Comparison of ENCODE assay signal across 9 cellular contexts in the genomic region with DNA sequence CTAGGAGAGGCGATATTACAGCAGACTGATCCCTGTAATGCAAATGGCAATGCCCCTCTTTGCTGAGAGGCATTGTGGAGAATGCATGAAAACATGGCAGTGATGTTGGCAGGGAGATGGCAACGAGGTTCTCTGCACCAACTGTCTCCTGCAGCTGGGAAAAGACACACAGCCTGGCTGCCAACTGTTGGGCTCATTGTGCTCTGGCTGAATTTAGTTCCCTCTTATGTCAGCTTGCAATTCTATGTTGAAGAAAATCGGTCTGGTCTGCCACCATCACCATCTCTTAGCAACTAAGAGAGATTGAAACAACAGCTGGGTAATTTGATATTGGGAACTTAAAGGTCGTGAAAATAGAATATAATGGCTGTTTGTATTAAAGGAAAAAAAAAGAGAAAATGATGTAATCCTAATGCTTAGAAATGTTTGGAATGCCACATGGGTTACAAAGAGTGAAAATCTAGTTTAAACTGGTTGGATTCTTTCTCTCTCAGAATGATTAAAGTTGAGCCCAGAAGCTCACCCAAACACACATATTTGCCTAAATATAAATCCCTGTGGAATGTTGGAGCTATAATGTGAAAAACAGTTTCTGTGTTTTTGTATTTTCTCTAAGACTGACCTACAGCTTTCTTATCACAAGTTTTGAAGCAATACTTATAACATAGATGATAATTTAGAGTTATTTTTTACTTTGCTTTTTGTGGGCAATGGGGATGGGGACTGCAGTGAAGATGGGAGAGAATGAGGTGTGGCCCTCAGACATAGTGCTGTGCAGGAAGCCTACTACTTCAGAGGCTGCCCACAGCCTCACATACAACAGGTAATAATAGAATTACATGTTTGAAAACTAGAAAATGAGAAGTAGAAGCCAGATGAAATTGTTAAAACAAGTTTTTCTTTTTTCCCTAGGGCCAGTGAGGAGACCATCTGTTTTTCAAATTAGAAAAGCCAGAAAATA.
DNase-seq lines count a peak whose midpoint lies in the region; ATAC-seq, FAIRE-seq and TF ChIP-seq lines count a peak whose summit lies in the region.
"Had no signal": no experiment of that assay in that cellular context is flagged by ENCODE, and none has a peak within 500 bp of the region (broad histone marks: within the 10 kb centered on the region; RNA-seq: fewer than 3 reads in every experiment).

No MANE protein-coding gene starts in this region.

- H3K27me3 Mint-ChIP-seq in activated CD4-positive, alpha-beta memory T cell treated with anti-CD3 and anti-CD28 coated beads for 36 hours = no peaks in the 10 kb centered on the region

- H3K36me3 ChIP-seq in endothelial cell of umbilical vein (ENCODE audit: control insufficient read depth in 2 of 2, extremely low read depth in 1 of 2, insufficient read depth in 2 of 2, low read length in 2 of 2) (no peaks in the 10 kb centered on the region), neuron (ENCODE audit: insufficient read depth, low read length) (no peaks in the 10 kb centered on the region)

- no peaks in the 10 kb centered on the region for H3K79me2 ChIP-seq in endothelial cell of umbilical vein (ENCODE audit: control insufficient read depth, insufficient read depth, low read length)

- DNase-seq in COLO668 (lab: John Stamatoyannopoulos, UW; ENCODE audit: unreplicated experiment) (peak; percentile 18), NCI-H2196 (lab: John Stamatoyannopoulos, UW; ENCODE audit: unreplicated experiment) (peak; percentile 60), endothelial cell of umbilical vein (ENCODE audit: low read depth, low spot score) (peak; percentile 52)
- no peak for DNase-seq in activated CD4-positive, alpha-beta memory T cell treated with anti-CD3 and anti-CD28 coated beads for 36 hours
- no peak for DNase-seq in stimulated activated CD4-positive, alpha-beta T cell treated with anti-CD3 and anti-CD28 coated beads, Interleukin-2, amount 100 ng/mL, for 48 hours
- DNase-seq: activated naive CD4-positive, alpha-beta T cell treated with anti-CD3 and anti-CD28 coated beads for 36 hours had no signal

- intact Hi-C loops in endothelial cell of umbilical vein (cut with micrococcal nuclease) = loop anchor here (5.0 kb wide), 1 partner anchor 270 kb away; the partner anchor contains the start of genes RNU6-7 and RNU6-8
- intact Hi-C loops in activated CD4-positive, alpha-beta memory T cell treated with anti-CD3 and anti-CD28 coated beads for 36 hours (cut with micrococcal nuclease) = no loop called here

- dilution Hi-C loops in endothelial cell of umbilical vein (cut with MboI; ENCODE audit: extremely low pct_ligation_motif_present, low sequenced_read_pairs) = no loop called here

- H3K4me1 ChIP-seq in endothelial cell of umbilical vein (ENCODE audit: control insufficient read depth, extremely low read depth, insufficient read depth, low read length) = peaks cover 3% of the 10 kb centered on the region
- H3K4me1 ChIP-seq in neuron (ENCODE audit: insufficient read depth, low read length) = peaks cover 28% of the 10 kb centered on the region

- H3K4me3 ChIP-seq in endothelial cell of umbilical vein (replicated peaks in 1 of 3; ENCODE audit: insufficient read depth in 1 of 3, low read depth in 1 of 3, low read length in 3 of 3) = no peak overlapping the region
- no peak overlapping the region for H3K4me3 ChIP-seq in neuron (ENCODE audit: low read length)

- no peaks in the 10 kb centered on the region for H3K9me1 ChIP-seq in endothelial cell of umbilical vein (replicated peaks; ENCODE audit: control insufficient read depth, extremely low read depth, insufficient read depth, low read length)

- CTCF ChIA-PET in endothelial cell of umbilical vein (lab: Charles Lee) = interaction anchor here (0.6 to 5.9 kb wide), 8 partner anchors 37 to 963 kb away, joined by 3 to 152 read pairs (median 5); no protein-coding TSS in a partner anchor
- CTCF ChIA-PET in activated CD4-positive, alpha-beta memory T cell treated with anti-CD3 and anti-CD28 coated beads for 36 hours (lab: Charles Lee) = no interaction called here

- H3K27ac ChIP-seq in endothelial cell of umbilical vein (ENCODE audit: insufficient read depth, low read depth, low read length) = no peak overlapping the region

- H4K20me1 ChIP-seq in endothelial cell of umbilical vein (replicated peaks; ENCODE audit: control insufficient read depth, extremely low read depth, insufficient read depth, low read length) = no peaks in the 10 kb centered on the region

- no peaks in the 10 kb centered on the region for H3K9me3 Mint-ChIP-seq in activated CD4-positive, alpha-beta memory T cell treated with anti-CD3 and anti-CD28 coated beads for 36 hours
- H3K9me3 Mint-ChIP-seq: activated naive CD4-positive, alpha-beta T cell treated with anti-CD3 and anti-CD28 coated beads for 36 hours had no signal

- TF ChIP-seq CTCF in endothelial cell of umbilical vein (IDR thresholded peaks at IDR 0.05; ENCODE audit: extremely low read depth in 1 of 2, insufficient read depth in 1 of 2, low read depth in 1 of 2, low read length in 2 of 2) = no peak

- no peak overlapping the region for H2AFZ ChIP-seq in endothelial cell of umbilical vein (ENCODE audit: low read depth, low read length)
- H2AFZ ChIP-seq in neuron (ENCODE audit: low read depth, low read length) = peak overlapping the region; percentile 37

- no peak overlapping the region for H3K9ac ChIP-seq in endothelial cell of umbilical vein (replicated peaks; ENCODE audit: extremely low read depth, insufficient read depth, low read length)

- no peak for ATAC-seq in GM18868 (IDR thresholded peaks at IDR 0.05; ENCODE audit: unreplicated experiment)
- ATAC-seq in HG02840 (IDR thresholded peaks at IDR 0.05; ENCODE audit: low FRiP score, unreplicated experiment) = no peak

- FAIRE-seq in endothelial cell of umbilical vein (lab: Jason Lieb, UNC) = no peak

- no peak overlapping the region for H3K27ac Mint-ChIP-seq in activated CD4-positive, alpha-beta memory T cell treated with anti-CD3 and anti-CD28 coated beads for 36 hours
- H3K27ac Mint-ChIP-seq: activated naive CD4-positive, alpha-beta T cell treated with anti-CD3 and anti-CD28 coated beads for 36 hours had no signal

- TF ChIP-seq POLR2A in endothelial cell of umbilical vein (IDR thresholded peaks at IDR 0.05; ENCODE audit: low read depth, low read length) = no peak

- H3K9me3 ChIP-seq in endothelial cell of umbilical vein (replicated peaks; ENCODE audit: control insufficient read depth, insufficient read depth, low read length) (no peaks in the 10 kb centered on the region), neuron (ENCODE audit: low read length) (no peaks in the 10 kb centered on the region)

- no peaks in the 10 kb centered on the region for H3K27me3 ChIP-seq in endothelial cell of umbilical vein (ENCODE audit: control insufficient read depth in 2 of 2, insufficient read depth in 2 of 2, low read length in 2 of 2)
- no peaks in the 10 kb centered on the region for H3K27me3 ChIP-seq in neuron (ENCODE audit: insufficient read depth, low read length)

- H3K36me3 Mint-ChIP-seq in activated CD4-positive, alpha-beta memory T cell treated with anti-CD3 and anti-CD28 coated beads for 36 hours = no peaks in the 10 kb centered on the region

- no peak overlapping the region for H3K4me3 Mint-ChIP-seq in activated CD4-positive, alpha-beta memory T cell treated with anti-CD3 and anti-CD28 coated beads for 36 hours
- H3K4me3 Mint-ChIP-seq: activated naive CD4-positive, alpha-beta T cell treated with anti-CD3 and anti-CD28 coated beads for 36 hours had no signal

- no peaks in the 10 kb centered on the region for H3K4me1 Mint-ChIP-seq in activated CD4-positive, alpha-beta memory T cell treated with anti-CD3 and anti-CD28 coated beads for 36 hours (ENCODE audit: low read depth)

- H3K4me2 ChIP-seq in endothelial cell of umbilical vein (ENCODE audit: insufficient read depth, low read length) = no peak overlapping the region

- BruUV-seq in endothelial cell of umbilical vein (replicated peaks; lab: Mats Ljungman, UMichigan) = no TSS peak

- POLR2A ChIA-PET in endothelial cell of umbilical vein (lab: Charles Lee) = no interaction called here
- POLR2A ChIA-PET in activated CD4-positive, alpha-beta memory T cell treated with anti-CD3 and anti-CD28 coated beads for 36 hours (lab: Charles Lee) = interaction anchor here (0.6 kb wide), 1 partner anchor 274 kb away, joined by 3 read pairs; no protein-coding TSS in a partner anchor

TF ChIP-seq in endothelial cell of umbilical vein, 7 proteins besides CTCF, POLR2A, EP300 and RAD21:
- no peak for TF ChIP-seq MAX (IDR thresholded peaks at IDR 0.05; ENCODE audit: insufficient read depth, insufficient read length)
- TF ChIP-seq FOS (IDR thresholded peaks at IDR 0.05; ENCODE audit: borderline replicate concordance, insufficient read depth, low read length) = no peak
- TF ChIP-seq GATA2 (IDR thresholded peaks at IDR 0.05; ENCODE audit: insufficient read depth, insufficient read length, low read depth, low read length) = no peak
- TF ChIP-seq MYC (IDR thresholded peaks at IDR 0.05; ENCODE audit: low read depth, low read length) = no peak
- no peak for TF ChIP-seq POLR2AphosphoS5 (IDR thresholded peaks at IDR 0.05; ENCODE audit: insufficient read depth, low read depth, low read length)
- TF ChIP-seq EZH2 (IDR thresholded peaks at IDR 0.05; ENCODE audit: borderline replicate concordance, low read depth, low read length, severe bottlenecking) = no peak
- TF ChIP-seq JUN (IDR thresholded peaks at IDR 0.05; ENCODE audit: borderline replicate concordance, insufficient read depth, insufficient read length, low read depth) = no peak
TF ChIP-seq in endothelial cell of umbilical vein: peak in this region for 0.

Comparison
In these comparisons a context has a peak if more than half of its experiments do, and no peak if none do; other contexts are left out.
1. DNase-seq: peak in COLO668 (single experiment), NCI-H2196 (single experiment) and endothelial cell of umbilical vein (single experiment); none in activated CD4-positive, alpha-beta memory T cell treated with anti-CD3 and anti-CD28 coated beads for 36 hours (single experiment) and stimulated activated CD4-positive, alpha-beta T cell treated with anti-CD3 and anti-CD28 coated beads, Interleukin-2, amount 100 ng/mL, for 48 hours (0 of 2).